Comparison of ENCODE assay signal across 18 cellular contexts in the genomic region with DNA sequence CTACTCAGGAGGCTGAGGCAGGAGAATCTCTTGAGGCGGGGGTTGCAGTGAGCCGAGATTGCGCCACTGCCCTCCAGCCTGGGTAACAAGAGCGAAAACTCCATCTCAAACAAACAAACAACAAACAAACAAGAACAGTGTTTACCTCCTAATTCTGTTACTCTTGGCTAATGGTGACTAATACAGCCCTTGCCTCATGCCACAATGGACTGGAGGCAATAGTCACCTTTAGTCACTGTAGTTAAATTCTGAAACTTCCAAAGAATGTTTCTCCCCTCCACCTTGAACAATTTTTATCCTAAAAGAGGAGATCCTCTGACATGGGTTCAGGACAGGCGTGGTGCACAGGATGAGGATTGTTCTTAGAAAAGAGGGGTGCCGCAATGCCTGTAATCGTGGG.
DNase-seq lines count a peak whose midpoint lies in the region; FAIRE-seq and TF ChIP-seq lines count a peak whose summit lies in the region.
"Had no signal": no experiment of that assay in that cellular context is flagged by ENCODE, and none has a peak within 500 bp of the region (broad histone marks: within the 10 kb centered on the region; RNA-seq: fewer than 3 reads in every experiment).

No MANE protein-coding gene starts in this region.

- H3K9me1 ChIP-seq in keratinocyte (ENCODE audit: control insufficient read depth, extremely low read depth, insufficient read depth, low read length): no peaks in the 10 kb centered on the region

- POLR2A ChIA-PET in RWPE1 (lab: Yijun Ruan, JAX; ENCODE audit: low non-redundant PET): no interaction called here

- no peaks in the 10 kb centered on the region for H3K79me2 ChIP-seq in keratinocyte (ENCODE audit: control insufficient read depth, insufficient read depth, low read length)

- H3K4me2 ChIP-seq in keratinocyte (ENCODE audit: control insufficient read depth, extremely low read depth, insufficient read depth, low read depth, low read length): no peak overlapping the region
- H3K4me2 ChIP-seq: GM23338 had no signal

- TF ChIP-seq CTCF in RWPE1 (conservative IDR thresholded peaks at IDR 0.05; ENCODE audit: low read depth) (no peak), keratinocyte (optimal IDR thresholded peaks at IDR 0.05 in 1 of 3, IDR thresholded peaks at IDR 0.05 in 1 of 3, conservative IDR thresholded peaks at IDR 0.05 in 1 of 3; ENCODE audit: extremely low read depth in 1 of 3, insufficient read depth in 2 of 3, low read length in 3 of 3) (no peak)

- DNase-seq in HCEC 1CT (peak; percentile 11), RWPE1 (ENCODE audit: low spot score) (peak; percentile 13), keratinocyte (ENCODE audit: low read depth, low spot score) (no peak), activated T-cell treated with anti-CD3 and anti-CD28 coated beads for 4 hours (no peak), T-helper 1 cell (no peak), middle frontal gyrus (ENCODE audit: extremely low spot score, low spot score) (no peak)
- no peak for DNase-seq in activated CD4-positive, alpha-beta T cell treated with anti-CD3 and anti-CD28 coated beads for 4 hours
- DNase-seq: ACHN, GDM1, KG1, NCI-H1417 treated with DMSO at 0.1 percent for 48 hours, NCI-H187 treated with DMSO at 0.1 percent for 48 hours, NCI-H2227 treated with DMSO at 0.1 percent for 48 hours, NCI-H510A treated with DMSO at 0.1 percent for 48 hours, NCI-H82 had no signal

- H3K4me1 ChIP-seq in keratinocyte (ENCODE audit: control insufficient read depth, extremely low read depth, insufficient read depth, low read length): peaks cover 2% of the 10 kb centered on the region

- no peaks in the 10 kb centered on the region for H3K36me3 ChIP-seq in keratinocyte (ENCODE audit: control insufficient read depth in 2 of 2, extremely low read depth in 1 of 2, insufficient read depth in 2 of 2, low read length in 2 of 2)
- H3K36me3 ChIP-seq: SJSA1 had no signal

- no peak overlapping the region for H3K9ac ChIP-seq in keratinocyte (ENCODE audit: control insufficient read depth, extremely low read depth, insufficient read depth, low read length)

- dilution Hi-C loops in keratinocyte (cut with MboI; ENCODE audit: extremely low pct_ligation_motif_present, low sequenced_read_pairs): no loop called here

- no peaks in the 10 kb centered on the region for H4K20me1 ChIP-seq in keratinocyte (ENCODE audit: control insufficient read depth, extremely low read depth, insufficient read depth, low read length)

- H2AFZ ChIP-seq in keratinocyte (ENCODE audit: control insufficient read depth, low read length): no peak overlapping the region
- H2AFZ ChIP-seq: GM23338 had no signal

- H3K4me3 ChIP-seq in keratinocyte (ENCODE audit: control insufficient read depth in 2 of 3, extremely low read depth in 1 of 3, insufficient read depth in 2 of 3, low read depth in 1 of 3, low read length in 3 of 3): no peak overlapping the region
- H3K4me3 ChIP-seq: GM23338, SJSA1 had no signal

- CTCF ChIA-PET in RWPE1 (lab: Yijun Ruan, JAX): no interaction called here

- no peak overlapping the region for H3K27ac ChIP-seq in RWPE1
- no peak overlapping the region for H3K27ac ChIP-seq in keratinocyte (ENCODE audit: control insufficient read depth, insufficient read depth, low read length)
- H3K27ac ChIP-seq: SJSA1 had no signal

- H3K9me3 ChIP-seq in keratinocyte (ENCODE audit: control insufficient read depth, low read depth, low read length): no peaks in the 10 kb centered on the region
- H3K9me3 ChIP-seq: SJSA1 had no signal

- peak; percentile 44 for FAIRE-seq in keratinocyte (lab: Jason Lieb, UNC)
- FAIRE-seq: GM19239 had no signal

- no peaks in the 10 kb centered on the region for H3K27me3 ChIP-seq in keratinocyte (ENCODE audit: control insufficient read depth, extremely low read depth, insufficient read depth, low read length)
- H3K27me3 ChIP-seq: SJSA1 had no signal

Comparison
In these comparisons a context has a peak if more than half of its experiments do, and no peak if none do; other contexts are left out.
1. DNase-seq: peak in HCEC 1CT (single experiment) and RWPE1 (single experiment); none in keratinocyte (single experiment), activated T-cell treated with anti-CD3 and anti-CD28 coated beads for 4 hours (single experiment), T-helper 1 cell (0 of 5), activated CD4-positive, alpha-beta T cell treated with anti-CD3 and anti-CD28 coated beads for 4 hours (0 of 2) and middle frontal gyrus (single experiment).